Comparison of ENCODE assay signal across 8 cellular contexts in the genomic region with DNA sequence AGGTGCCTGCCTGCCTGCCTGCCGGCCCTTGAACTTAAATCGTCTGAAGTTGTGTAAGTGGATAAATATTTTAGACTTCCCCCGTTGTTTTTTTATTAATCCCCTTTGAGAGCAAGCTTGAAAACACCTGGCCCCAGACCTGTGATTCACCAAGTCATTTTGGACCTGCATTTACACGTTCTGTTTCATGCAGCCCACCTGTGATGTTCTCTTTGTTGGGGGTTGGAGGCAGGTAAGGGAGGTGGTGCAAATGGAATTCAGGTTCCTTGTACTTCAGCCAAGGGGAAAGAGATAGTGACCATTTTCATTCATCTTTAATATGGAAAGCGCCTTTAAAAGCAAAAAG. TPM values are rescaled to one million over a fixed set of nuclear protein-coding genes. Genes with fewer than 3 reads are reported as not detected.
DNase-seq lines count a peak whose midpoint lies in the region; ATAC-seq and FAIRE-seq lines count a peak whose summit lies in the region.

No MANE protein-coding gene starts in this region.

- H3K27me3 ChIP-seq in BLaER1 treated with 17β-estradiol and CSF1 and Interleukin-3, amounts not matched to agents 10 nM and 100 nM: peaks cover 0 to 11% (median 0%) of the 10 kb centered on the region in 11 experiments; a peak in 2 of 22 replicates

- H3K4me2 ChIP-seq in BLaER1 treated with 17β-estradiol and CSF1 and Interleukin-3, amounts not matched to agents 10 nM and 100 nM: peak overlapping the region; percentile 84 to 99 (median 94)

- peak overlapping the region; percentile 79 to 89 (median 86) for H3K9ac ChIP-seq in BLaER1 treated with 17β-estradiol and CSF1 and Interleukin-3, amounts not matched to agents 10 nM and 100 nM

- POLR2A ChIA-PET in naive thymus-derived CD8-positive, alpha-beta T cell (lab: Charles Lee): interaction anchor here (0.7 to 3.6 kb wide), 6 partner anchors 11 to 378 kb away, joined by 3 to 37 read pairs (median 4); a partner anchor contains a TSS

- H3K27me3 Mint-ChIP-seq in dendritic cell treated with granulocyte-macrophage colony-stimulating factor and Interleukin-4, amounts not matched to agents 40 ng/mL and 50 ng/mL, for 4 days: peaks cover 12% of the 10 kb centered on the region
- H3K27me3 Mint-ChIP-seq in naive thymus-derived CD8-positive, alpha-beta T cell: no peaks in the 10 kb centered on the region

- peak overlapping the region; percentile 84 for H3K4me3 Mint-ChIP-seq in dendritic cell treated with granulocyte-macrophage colony-stimulating factor and Interleukin-4, amounts not matched to agents 40 ng/mL and 50 ng/mL, for 4 days
- peak overlapping the region; percentile 77 to 95 (median 90) for H3K4me3 Mint-ChIP-seq in naive thymus-derived CD8-positive, alpha-beta T cell

- intact Hi-C loops in dendritic cell treated with granulocyte-macrophage colony-stimulating factor and Interleukin-4, amounts not matched to agents 40 ng/mL and 50 ng/mL, for 4 days (cut with micrococcal nuclease): loop anchor here (5.0 kb wide), 1 partner anchor 48 kb away; no protein-coding TSS in a partner anchor

- DNase-seq in naive thymus-derived CD8-positive, alpha-beta T cell: no peak
- DNase-seq in HuH-7 (ENCODE audit: low spot score): no peak
- no peak for DNase-seq in urothelium cell line (ENCODE audit: low spot score)
- no peak for DNase-seq in RPMI8226

- H3K36me3 ChIP-seq in BLaER1 treated with 17β-estradiol and CSF1 and Interleukin-3, amounts not matched to agents 10 nM and 100 nM: peaks cover 9 to 28% (median 19%) of the 10 kb centered on the region in 11 experiments; a peak in 20 of 22 replicates
- peaks cover 21% of the 10 kb centered on the region; the same call in 1 of the 2 replicates for H3K36me3 ChIP-seq in KOPT-K1 (ENCODE audit: insufficient read depth, low read length)

- H3K9me3 ChIP-seq in BLaER1 treated with 17β-estradiol and CSF1 and Interleukin-3, amounts not matched to agents 10 nM and 100 nM (replicated peaks in 1 of 11): no peaks in the 10 kb centered on the region
- no peaks in the 10 kb centered on the region for H3K9me3 ChIP-seq in KOPT-K1 (ENCODE audit: insufficient read depth, low read length, poor library complexity, severe bottlenecking)

- no peak for FAIRE-seq in urothelium cell line (lab: Jason Lieb, UNC)

- no peaks in the 10 kb centered on the region for H3K9me3 Mint-ChIP-seq in dendritic cell treated with granulocyte-macrophage colony-stimulating factor and Interleukin-4, amounts not matched to agents 40 ng/mL and 50 ng/mL, for 4 days
- no peaks in the 10 kb centered on the region for H3K9me3 Mint-ChIP-seq in naive thymus-derived CD8-positive, alpha-beta T cell

- peaks cover 14 to 49% (median 39%) of the 10 kb centered on the region in 10 experiments for H3K4me1 ChIP-seq in BLaER1 treated with 17β-estradiol and CSF1 and Interleukin-3, amounts not matched to agents 10 nM and 100 nM

- H3K27ac ChIP-seq in BLaER1 treated with 17β-estradiol and CSF1 and Interleukin-3, amounts not matched to agents 10 nM and 100 nM: peak overlapping the region in 7 of 11 experiments; percentile 80 to 87 (median 84); a peak in 9 of 22 replicates
- H3K27ac ChIP-seq in KOPT-K1 (ENCODE audit: low read depth, low read length, poor library complexity, severe bottlenecking): peak overlapping the region; percentile 55

- peak overlapping the region; percentile 73 to 94 (median 90) for H3K4me3 ChIP-seq in BLaER1 treated with 17β-estradiol and CSF1 and Interleukin-3, amounts not matched to agents 10 nM and 100 nM

- H3K4me1 Mint-ChIP-seq in dendritic cell treated with granulocyte-macrophage colony-stimulating factor and Interleukin-4, amounts not matched to agents 40 ng/mL and 50 ng/mL, for 4 days (ENCODE audit: low read depth): peaks cover 18% of the 10 kb centered on the region
- H3K4me1 Mint-ChIP-seq in naive thymus-derived CD8-positive, alpha-beta T cell: peaks cover 9 to 49% (median 45%) of the 10 kb centered on the region in 4 donors

- peaks cover 37% of the 10 kb centered on the region for H3K36me3 Mint-ChIP-seq in dendritic cell treated with granulocyte-macrophage colony-stimulating factor and Interleukin-4, amounts not matched to agents 40 ng/mL and 50 ng/mL, for 4 days (ENCODE audit: low read depth)
- H3K36me3 Mint-ChIP-seq in naive thymus-derived CD8-positive, alpha-beta T cell: peaks cover under 1 to 32% (median 3%) of the 10 kb centered on the region in 3 donors

- peaks cover 0 to 24% (median 0%) of the 10 kb centered on the region in 11 experiments; a peak in 3 of 22 replicates for H4K20me1 ChIP-seq in BLaER1 treated with 17β-estradiol and CSF1 and Interleukin-3, amounts not matched to agents 10 nM and 100 nM

- ATAC-seq in naive thymus-derived CD8-positive, alpha-beta T cell: no peak
- no peak for ATAC-seq in HG03442 (IDR thresholded peaks at IDR 0.05; ENCODE audit: unreplicated experiment)

- H3K27ac Mint-ChIP-seq in dendritic cell treated with granulocyte-macrophage colony-stimulating factor and Interleukin-4, amounts not matched to agents 40 ng/mL and 50 ng/mL, for 4 days: peak overlapping the region; percentile 77
- peak overlapping the region; percentile 45 to 94 (median 80) for H3K27ac Mint-ChIP-seq in naive thymus-derived CD8-positive, alpha-beta T cell

RNA-seq across cellular contexts. Expression of a gene that starts 1.2 kb away (rescaled TPM):
- 10 to 100 TPM; 16.5 to 18.7 TPM for total RNA-seq in naive thymus-derived CD8-positive, alpha-beta T cell
- polyA plus RNA-seq in naive thymus-derived CD8-positive, alpha-beta T cell: 1 to 10 TPM; 2.7 to 6.9 (median 3.8) TPM

RNA-seq across cellular contexts. Expression of a gene that starts 18.8 kb away (rescaled TPM):
- under 1 TPM in 1 of 2 experiments, not detected in 1; 0.14 TPM for total RNA-seq in naive thymus-derived CD8-positive, alpha-beta T cell
- polyA plus RNA-seq in naive thymus-derived CD8-positive, alpha-beta T cell: not detected
